In the genomic region with DNA sequence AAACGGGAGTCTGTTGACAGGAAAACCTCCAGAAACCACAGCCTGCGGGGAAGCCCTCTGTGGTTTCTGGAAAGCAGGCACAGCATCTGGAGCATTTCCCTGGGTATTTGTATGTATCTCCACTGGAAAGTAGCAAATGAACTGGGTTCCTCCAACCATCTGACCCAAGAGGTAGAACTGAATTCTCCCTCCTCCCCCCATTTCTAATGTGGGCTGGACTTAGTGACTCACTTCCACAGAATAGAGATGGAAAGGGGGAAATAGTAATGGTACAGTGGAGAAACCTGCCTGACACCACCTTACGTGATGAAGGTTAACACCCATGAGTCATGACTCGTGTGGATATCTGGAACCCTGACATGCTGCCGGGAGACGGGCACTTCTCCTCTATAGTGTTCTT, we compare ENCODE assay signal across 1 cellular context.
TF ChIP-seq lines count a peak whose summit lies in the region.

No MANE protein-coding gene starts in this region.

TF ChIP-seq in K562, 482 proteins besides CTCF, POLR2A, EP300 and RAD21 (continued from another document):
- peak; percentile 29 for TF ChIP-seq PRDM10 (IDR thresholded peaks at IDR 0.05; ENCODE audit: partially characterized antibody)
